Comparison of ENCODE assay signal across 11 cellular contexts in genomic region chr2:127508025-127508620, GRCh38. TPM values are rescaled to one million over a fixed set of nuclear protein-coding genes. Genes with fewer than 3 reads are reported as not detected.
DNase-seq lines count a peak whose midpoint lies in the region; ATAC-seq, FAIRE-seq and TF ChIP-seq lines count a peak whose summit lies in the region.
"Had no signal": no experiment of that assay in that cellular context is flagged by ENCODE, and none has a peak within 500 bp of the region (broad histone marks: within the 10 kb centered on the region; RNA-seq: fewer than 3 reads in every experiment).

No MANE protein-coding gene starts in this region.

- peaks cover 11 to 62% (median 36%) of the 10 kb centered on the region in 12 donors for H3K4me1 ChIP-seq in heart left ventricle
- H3K4me1 ChIP-seq in small intestine (ENCODE audit: control insufficient read depth in 2 of 2, insufficient read depth in 1 of 2, low read depth in 1 of 2, low read length in 1 of 2) = peaks cover 8 to 12% of the 10 kb centered on the region in 2 donors

- H3K27me3 ChIP-seq in heart left ventricle (no peaks in the 10 kb centered on the region), small intestine (ENCODE audit: control insufficient read depth in 2 of 2, insufficient read depth in 2 of 2, low read length in 2 of 2) (no peaks in the 10 kb centered on the region)

- CTCF ChIA-PET in activated CD8-positive, alpha-beta memory T cell treated with anti-CD3 and anti-CD28 coated beads, Interleukin-2, amount 10 ng/mL, durations not matched to agents 7 days and 5 days (lab: Charles Lee) = interaction anchor here (0.9 to 1.9 kb wide), 3 partner anchors 18 to 142 kb away, joined by 3 to 5 read pairs (median 4); partner anchors contain the start of gene IWS1

- TF ChIP-seq CTCF in heart left ventricle (IDR thresholded peaks at IDR 0.05) (no peak), lower leg skin (IDR thresholded peaks at IDR 0.05) (no peak)

- no peak overlapping the region for H3K4me3 ChIP-seq in heart left ventricle
- no peak overlapping the region for H3K4me3 ChIP-seq in small intestine (ENCODE audit: low read depth in 1 of 2, low read length in 2 of 2)
- H3K4me3 ChIP-seq in lower leg skin (ENCODE audit: low read depth, poor library complexity, severe bottlenecking) = no peak overlapping the region

- no peak for DNase-seq in H54 (ENCODE audit: insufficient read length, low spot score)
- no peak for DNase-seq in activated naive CD8-positive, alpha-beta T cell treated with anti-CD3 and anti-CD28 coated beads, Interleukin-2, amount 50 U/mL, for 24 hours
- DNase-seq in heart left ventricle = no peak
- no peak for DNase-seq in small intestine
- DNase-seq in lower leg skin (ENCODE audit: low spot score in 2 of 2) = no peak
- DNase-seq in NCI-H1105 treated with DMSO at 0.1 percent for 48 hours (lab: John Stamatoyannopoulos, UW) = no peak
- no peak for DNase-seq in medulla oblongata (ENCODE audit: extremely low spot score)
- no peak for DNase-seq in activated CD8-positive, alpha-beta memory T cell treated with anti-CD3 and anti-CD28 coated beads, Interleukin-2, amount 10 ng/mL, durations not matched to agents 7 days and 5 days
- DNase-seq: activated gamma-delta T cell treated with Interleukin-2 at 50 U/mL for 16 hours, islet precursor cell had no signal

- no peaks in the 10 kb centered on the region for H3K9me3 Mint-ChIP-seq in activated naive CD8-positive, alpha-beta T cell treated with anti-CD3 and anti-CD28 coated beads, Interleukin-2, amount 50 U/mL, for 24 hours
- H3K9me3 Mint-ChIP-seq in activated CD8-positive, alpha-beta memory T cell treated with anti-CD3 and anti-CD28 coated beads, Interleukin-2, amount 10 ng/mL, durations not matched to agents 7 days and 5 days (ENCODE audit: low read depth) = no peaks in the 10 kb centered on the region

- H3K27ac ChIP-seq in heart left ventricle (peak overlapping the region in 10 of 12 donors; percentile 15 to 74 (median 53)), small intestine (ENCODE audit: low read depth in 1 of 2, low read length in 1 of 2) (peak overlapping the region in 1 of 2 donors; percentile 60)
- H3K27ac ChIP-seq: VCaP had no signal

- 57 to 75% (median 69%) methylated on average over 4 of the region's 4 CpGs for WGBS in heart left ventricle, 4 donors
- 70 to 82% (median 79%) methylated on average over 4 of the region's 4 CpGs for WGBS in small intestine, 3 donors
- WGBS in lower leg skin, 2 donors = 70 to 77% methylated on average over 4 of the region's 4 CpGs

- H3K4me1 Mint-ChIP-seq in activated naive CD8-positive, alpha-beta T cell treated with anti-CD3 and anti-CD28 coated beads, Interleukin-2, amount 50 U/mL, for 24 hours = peaks cover 58% of the 10 kb centered on the region
- H3K4me1 Mint-ChIP-seq in activated CD8-positive, alpha-beta memory T cell treated with anti-CD3 and anti-CD28 coated beads, Interleukin-2, amount 10 ng/mL, durations not matched to agents 7 days and 5 days = peaks cover 34% of the 10 kb centered on the region

- no peak for ATAC-seq in activated naive CD8-positive, alpha-beta T cell treated with anti-CD3 and anti-CD28 coated beads, Interleukin-2, amount 50 U/mL, for 24 hours
- ATAC-seq in heart left ventricle = peak in 2 of 4 donors; percentile 20 to 27
- ATAC-seq in activated CD8-positive, alpha-beta memory T cell treated with anti-CD3 and anti-CD28 coated beads, Interleukin-2, amount 10 ng/mL, durations not matched to agents 7 days and 5 days = no peak

- no peaks in the 10 kb centered on the region for H3K27me3 Mint-ChIP-seq in activated naive CD8-positive, alpha-beta T cell treated with anti-CD3 and anti-CD28 coated beads, Interleukin-2, amount 50 U/mL, for 24 hours
- H3K27me3 Mint-ChIP-seq in activated CD8-positive, alpha-beta memory T cell treated with anti-CD3 and anti-CD28 coated beads, Interleukin-2, amount 10 ng/mL, durations not matched to agents 7 days and 5 days = no peaks in the 10 kb centered on the region

- intact Hi-C loops in heart left ventricle (cut with DNase I) (no loop called here), lower leg skin (cut with DNase I; ENCODE audit: low total_unique reads) (no loop called here)

- H3K27ac Mint-ChIP-seq in activated naive CD8-positive, alpha-beta T cell treated with anti-CD3 and anti-CD28 coated beads, Interleukin-2, amount 50 U/mL, for 24 hours = peak overlapping the region; percentile 21
- no peak overlapping the region for H3K27ac Mint-ChIP-seq in activated CD8-positive, alpha-beta memory T cell treated with anti-CD3 and anti-CD28 coated beads, Interleukin-2, amount 10 ng/mL, durations not matched to agents 7 days and 5 days

- TF ChIP-seq POLR2A in H54 (IDR thresholded peaks at IDR 0.05; ENCODE audit: low read depth, low read length) = no peak
- TF ChIP-seq POLR2A in heart left ventricle (IDR thresholded peaks at IDR 0.05) = no peak
- TF ChIP-seq POLR2A in lower leg skin (IDR thresholded peaks at IDR 0.05) = no peak

- H3K36me3 Mint-ChIP-seq in activated naive CD8-positive, alpha-beta T cell treated with anti-CD3 and anti-CD28 coated beads, Interleukin-2, amount 50 U/mL, for 24 hours (ENCODE audit: low read depth) = peaks cover 43% of the 10 kb centered on the region
- H3K36me3 Mint-ChIP-seq in activated CD8-positive, alpha-beta memory T cell treated with anti-CD3 and anti-CD28 coated beads, Interleukin-2, amount 10 ng/mL, durations not matched to agents 7 days and 5 days = peaks cover 40% of the 10 kb centered on the region

- FAIRE-seq in H54 (lab: Jason Lieb, UNC) (peak; percentile 11), small intestine (lab: Jason Lieb, UNC) (peak; percentile 55)

- H3K9me3 ChIP-seq in heart left ventricle (no peaks in the 10 kb centered on the region), small intestine (ENCODE audit: control insufficient read depth, low read depth) (no peaks in the 10 kb centered on the region)

- H3K36me3 ChIP-seq in heart left ventricle = peaks cover 0 to 42% (median 24%) of the 10 kb centered on the region in 9 donors
- H3K36me3 ChIP-seq in small intestine (ENCODE audit: control insufficient read depth in 2 of 2, insufficient read depth in 2 of 2, low read length in 2 of 2) = peaks cover 8 to 14% of the 10 kb centered on the region in 2 donors

- H3K4me3 Mint-ChIP-seq in activated naive CD8-positive, alpha-beta T cell treated with anti-CD3 and anti-CD28 coated beads, Interleukin-2, amount 50 U/mL, for 24 hours = no peak overlapping the region
- no peak overlapping the region for H3K4me3 Mint-ChIP-seq in activated CD8-positive, alpha-beta memory T cell treated with anti-CD3 and anti-CD28 coated beads, Interleukin-2, amount 10 ng/mL, durations not matched to agents 7 days and 5 days

RNA-seq across cellular contexts. Expression of gene IWS1, which starts 18.2 kb away (rescaled TPM):
- total RNA-seq in heart left ventricle (10 to 100 TPM; 37.6 to 62.2 (median 45.8) TPM), lower leg skin (10 to 100 TPM; 22.7 to 47.1 (median 33.2) TPM)
- polyA plus RNA-seq in heart left ventricle (10 to 100 TPM; 46.5 to 57.5 TPM), small intestine (10 to 100 TPM; 23.3 to 53.0 (median 43.8) TPM)
- total RNA-seq in activated CD8-positive, alpha-beta memory T cell treated with anti-CD3 and anti-CD28 coated beads, Interleukin-2, amount 10 ng/mL, durations not matched to agents 7 days and 5 days = 10 to 100 TPM; 53.2 to 55.1 TPM

RNA-seq across cellular contexts. Expression of gene MYO7B, which starts 27.4 kb away (rescaled TPM):
- total RNA-seq in heart left ventricle = 1 to 10 TPM in 3 of 9 donors, under 1 TPM in 6; 0.20 to 2.1 (median 0.70) TPM
- polyA plus RNA-seq in heart left ventricle = 1 to 10 TPM; 1.1 to 1.6 TPM
- polyA plus RNA-seq in small intestine = 100 to 1,000 TPM in 2 of 3 donors, 10 to 100 TPM in 1; 85.6 to 617 (median 598) TPM
- total RNA-seq in lower leg skin = 10 to 100 TPM in 1 of 4 donors, 1 to 10 TPM in 3; 2.3 to 13.0 (median 4.8) TPM
- total RNA-seq in activated CD8-positive, alpha-beta memory T cell treated with anti-CD3 and anti-CD28 coated beads, Interleukin-2, amount 10 ng/mL, durations not matched to agents 7 days and 5 days = under 1 TPM in 1 of 2 experiments, not detected in 1; 0.26 TPM
